ENCODE assay signal across 1 cellular context in the genomic region with DNA sequence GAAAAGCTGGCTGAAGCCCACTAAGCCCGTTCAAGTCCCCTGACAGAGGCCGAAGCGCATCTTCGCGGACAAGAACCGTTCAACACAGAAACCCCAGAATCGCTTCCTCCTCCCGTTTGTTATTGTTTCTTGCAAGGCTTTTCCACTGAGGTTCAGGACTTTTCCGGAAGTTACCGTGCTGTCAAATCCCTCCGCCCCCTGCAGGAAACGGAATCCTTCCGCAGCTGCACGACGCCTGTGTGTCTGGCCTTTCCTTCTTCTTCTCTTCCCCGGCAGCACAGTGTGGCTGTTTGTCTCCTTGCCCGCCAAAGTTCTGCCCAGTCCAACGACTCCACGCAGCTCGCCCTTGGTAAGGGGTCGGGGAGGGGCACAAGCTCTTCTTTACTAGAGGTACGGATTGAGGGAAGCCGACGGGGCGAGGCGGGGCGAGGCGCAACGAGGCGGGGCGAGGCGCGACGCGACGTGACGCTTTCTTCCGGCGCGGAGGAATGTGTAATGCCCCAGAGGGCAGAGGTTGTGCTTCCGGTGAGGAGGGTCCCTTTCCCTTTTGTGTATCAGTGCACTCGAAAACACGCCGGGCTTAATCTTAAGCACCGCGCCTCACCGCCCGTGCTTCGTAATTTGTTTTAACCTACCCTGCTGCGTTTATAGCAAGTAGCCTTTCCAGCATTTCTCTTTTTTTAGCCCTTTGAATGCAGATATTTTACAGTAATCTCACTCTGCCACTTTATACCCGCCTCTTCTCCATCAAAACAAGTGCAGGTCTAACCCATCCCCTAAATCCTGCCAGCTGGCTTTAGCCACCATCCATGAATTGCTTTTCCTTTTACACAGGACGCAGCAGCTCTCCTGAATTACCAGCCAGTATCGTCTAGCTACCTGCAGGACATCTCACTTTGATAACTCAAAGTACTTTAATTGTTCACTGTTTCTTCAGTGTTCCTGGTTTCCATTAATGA.
TF ChIP-seq lines count a peak whose summit lies in the region.

KDM5A (minus strand) TSS at position 183 of the 959 bp plus-strand sequence. CDS start 229 bp downstream, outside the sequence.

TF ChIP-seq in HCT116, 20 proteins besides CTCF, POLR2A, EP300 and RAD21 (continued from another document):
- TF ChIP-seq, protein P1, sequence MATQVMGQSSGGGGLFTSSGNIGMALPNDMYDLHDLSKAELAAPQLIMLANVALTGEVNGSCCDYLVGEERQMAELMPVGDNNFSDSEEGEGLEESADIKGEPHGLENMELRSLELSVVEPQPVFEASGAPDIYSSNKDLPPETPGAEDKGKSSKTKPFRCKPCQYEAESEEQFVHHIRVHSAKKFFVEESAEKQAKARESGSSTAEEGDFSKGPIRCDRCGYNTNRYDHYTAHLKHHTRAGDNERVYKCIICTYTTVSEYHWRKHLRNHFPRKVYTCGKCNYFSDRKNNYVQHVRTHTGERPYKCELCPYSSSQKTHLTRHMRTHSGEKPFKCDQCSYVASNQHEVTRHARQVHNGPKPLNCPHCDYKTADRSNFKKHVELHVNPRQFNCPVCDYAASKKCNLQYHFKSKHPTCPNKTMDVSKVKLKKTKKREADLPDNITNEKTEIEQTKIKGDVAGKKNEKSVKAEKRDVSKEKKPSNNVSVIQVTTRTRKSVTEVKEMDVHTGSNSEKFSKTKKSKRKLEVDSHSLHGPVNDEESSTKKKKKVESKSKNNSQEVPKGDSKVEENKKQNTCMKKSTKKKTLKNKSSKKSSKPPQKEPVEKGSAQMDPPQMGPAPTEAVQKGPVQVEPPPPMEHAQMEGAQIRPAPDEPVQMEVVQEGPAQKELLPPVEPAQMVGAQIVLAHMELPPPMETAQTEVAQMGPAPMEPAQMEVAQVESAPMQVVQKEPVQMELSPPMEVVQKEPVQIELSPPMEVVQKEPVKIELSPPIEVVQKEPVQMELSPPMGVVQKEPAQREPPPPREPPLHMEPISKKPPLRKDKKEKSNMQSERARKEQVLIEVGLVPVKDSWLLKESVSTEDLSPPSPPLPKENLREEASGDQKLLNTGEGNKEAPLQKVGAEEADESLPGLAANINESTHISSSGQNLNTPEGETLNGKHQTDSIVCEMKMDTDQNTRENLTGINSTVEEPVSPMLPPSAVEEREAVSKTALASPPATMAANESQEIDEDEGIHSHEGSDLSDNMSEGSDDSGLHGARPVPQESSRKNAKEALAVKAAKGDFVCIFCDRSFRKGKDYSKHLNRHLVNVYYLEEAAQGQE (IDR thresholded peaks at IDR 0.05; ENCODE audit: low read depth) = no peak
- TF ChIP-seq TCF7L2 (IDR thresholded peaks at IDR 0.05; ENCODE audit: borderline replicate concordance, extremely low read depth, insufficient read depth, insufficient read length) = peak; percentile 72
- TF ChIP-seq ZFX (IDR thresholded peaks at IDR 0.05) = peak; percentile 22; the same call in 1 of the 2 replicates
- peak; percentile 92 for TF ChIP-seq SRF (IDR thresholded peaks at IDR 0.05; ENCODE audit: low read depth)
- TF ChIP-seq MAX (IDR thresholded peaks at IDR 0.05) = peak; percentile 92
- TF ChIP-seq, protein P2, sequence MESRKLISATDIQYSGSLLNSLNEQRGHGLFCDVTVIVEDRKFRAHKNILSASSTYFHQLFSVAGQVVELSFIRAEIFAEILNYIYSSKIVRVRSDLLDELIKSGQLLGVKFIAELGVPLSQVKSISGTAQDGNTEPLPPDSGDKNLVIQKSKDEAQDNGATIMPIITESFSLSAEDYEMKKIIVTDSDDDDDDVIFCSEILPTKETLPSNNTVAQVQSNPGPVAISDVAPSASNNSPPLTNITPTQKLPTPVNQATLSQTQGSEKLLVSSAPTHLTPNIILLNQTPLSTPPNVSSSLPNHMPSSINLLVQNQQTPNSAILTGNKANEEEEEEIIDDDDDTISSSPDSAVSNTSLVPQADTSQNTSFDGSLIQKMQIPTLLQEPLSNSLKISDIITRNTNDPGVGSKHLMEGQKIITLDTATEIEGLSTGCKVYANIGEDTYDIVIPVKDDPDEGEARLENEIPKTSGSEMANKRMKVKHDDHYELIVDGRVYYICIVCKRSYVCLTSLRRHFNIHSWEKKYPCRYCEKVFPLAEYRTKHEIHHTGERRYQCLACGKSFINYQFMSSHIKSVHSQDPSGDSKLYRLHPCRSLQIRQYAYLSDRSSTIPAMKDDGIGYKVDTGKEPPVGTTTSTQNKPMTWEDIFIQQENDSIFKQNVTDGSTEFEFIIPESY (IDR thresholded peaks at IDR 0.05; ENCODE audit: extremely low read depth, insufficient replicate concordance, low read length) = peak; percentile 10
- peak; percentile 82 for TF ChIP-seq POLR2AphosphoS5 (IDR thresholded peaks at IDR 0.05; ENCODE audit: low read depth, low read length)
- TF ChIP-seq EZH2phosphoT487 (IDR thresholded peaks at IDR 0.05; ENCODE audit: borderline replicate concordance) = no peak
- no peak for TF ChIP-seq CEBPB (IDR thresholded peaks at IDR 0.05; ENCODE audit: low read depth)
